In genomic region chr1:224928906-224929305, GRCh38 we compare ENCODE assay signal across 10 cellular contexts. TPM values are rescaled to one million over a fixed set of nuclear protein-coding genes. Genes with fewer than 3 reads are reported as not detected.
DNase-seq lines count a peak whose midpoint lies in the region; ATAC-seq, FAIRE-seq and TF ChIP-seq lines count a peak whose summit lies in the region.
"Had no signal": no experiment of that assay in that cellular context is flagged by ENCODE, and none has a peak within 500 bp of the region (broad histone marks: within the 10 kb centered on the region; RNA-seq: fewer than 3 reads in every experiment).

No MANE protein-coding gene starts in this region.

- DNase-seq in HCT116 (ENCODE audit: low read depth, low spot score) (no peak), astrocyte (ENCODE audit: low read depth) (no peak), HCEC 1CT (no peak), NCI-H345 treated with DMSO at 0.1 percent for 48 hours (lab: John Stamatoyannopoulos, UW; ENCODE audit: unreplicated experiment) (no peak), hepatic stellate cell (ENCODE audit: low spot score) (no peak)
- DNase-seq: activated CD4-positive, alpha-beta T cell treated with anti-CD3 and anti-CD28 coated beads for 48 hours; NCI-H1694 treated with DMSO at 0.1 percent for 48 hours had no signal

- H3K27me3 ChIP-seq in HCT116 (ENCODE audit: insufficient read depth, low read length) (no peaks in the 10 kb centered on the region), astrocyte (ENCODE audit: insufficient read depth, low read length) (no peaks in the 10 kb centered on the region), iPS-15b (ENCODE audit: control insufficient read depth, insufficient read depth, low read length) (peaks cover 3% of the 10 kb centered on the region), rectal smooth muscle tissue (ENCODE audit: control insufficient read depth, insufficient read depth, low read length) (no peaks in the 10 kb centered on the region)

- no peaks in the 10 kb centered on the region for H3K9me2 ChIP-seq in HCT116 (ENCODE audit: insufficient read depth)

- H3K4me2 ChIP-seq in HCT116 (ENCODE audit: low read length) (peak overlapping the region; percentile 93), astrocyte (ENCODE audit: low read length) (peak overlapping the region; percentile 86)

- peak overlapping the region; percentile 50 for H2AFZ ChIP-seq in HCT116 (ENCODE audit: low read depth, low read length, poor library complexity, severe bottlenecking)
- peak overlapping the region; percentile 82 for H2AFZ ChIP-seq in astrocyte (ENCODE audit: low read depth, low read length)

- POLR2A ChIA-PET in HCT116 (lab: Charles Lee) = no interaction called here

- H3K4me3 ChIP-seq in HCT116 (replicated peaks in 1 of 2; ENCODE audit: low read depth in 1 of 2, low read length in 2 of 2) (peak overlapping the region; percentile 68 to 69), astrocyte (ENCODE audit: insufficient read depth, low read depth, low read length) (peak overlapping the region; percentile 65), iPS-15b (ENCODE audit: low read depth, low read length) (peak overlapping the region; percentile 72), rectal smooth muscle tissue (ENCODE audit: low read length) (peak overlapping the region; percentile 65)

- no peaks in the 10 kb centered on the region for H3K4me1 Mint-ChIP-seq in astrocyte (ENCODE audit: low read depth, unreplicated experiment)

- RAD21 ChIA-PET in HCT116 (lab: Charles Lee; ENCODE audit: low non-redundant PET in 1 of 2, low total read pairs in 2 of 2, uncharacterized antibody in 2 of 2, unreplicated experiment in 2 of 2) = no interaction called here

- H3K27ac Mint-ChIP-seq in astrocyte (ENCODE audit: unreplicated experiment) = peak overlapping the region; percentile 75

- H3K36me3 Mint-ChIP-seq in astrocyte (ENCODE audit: low read depth, unreplicated experiment) = peaks cover 7% of the 10 kb centered on the region

- ATAC-seq in HCT116 (no peak), GM18517 (IDR thresholded peaks at IDR 0.05; ENCODE audit: unreplicated experiment) (no peak)

- H3K9ac ChIP-seq in HCT116 (ENCODE audit: low read length) (peak overlapping the region; percentile 74), astrocyte (ENCODE audit: low read length) (peak overlapping the region; percentile 73), iPS-15b (ENCODE audit: low read depth, low read length) (no peak overlapping the region), rectal smooth muscle tissue (ENCODE audit: low read length) (no peak overlapping the region)

- H3K27me3 Mint-ChIP-seq in astrocyte (ENCODE audit: low read depth, unreplicated experiment) = no peaks in the 10 kb centered on the region

- peaks cover 0 to 10% of the 10 kb centered on the region in 2 experiments; a peak in 2 of 4 replicates for H3K4me1 ChIP-seq in HCT116 (ENCODE audit: control insufficient read depth in 1 of 2, insufficient read depth in 2 of 2, low read length in 2 of 2)
- no peaks in the 10 kb centered on the region for H3K4me1 ChIP-seq in astrocyte (ENCODE audit: insufficient read depth, low read length)
- no peaks in the 10 kb centered on the region for H3K4me1 ChIP-seq in iPS-15b (ENCODE audit: control insufficient read depth, insufficient read depth, low read length)
- no peaks in the 10 kb centered on the region for H3K4me1 ChIP-seq in rectal smooth muscle tissue (ENCODE audit: control insufficient read depth, insufficient read depth, low read length)

- TF ChIP-seq POLR2A in HCT116 (IDR thresholded peaks at IDR 0.05; ENCODE audit: borderline replicate concordance, extremely low read depth, insufficient read depth, insufficient read length) = no peak

- H3K27ac ChIP-seq in HCT116 (ENCODE audit: low read depth, low read length) = peak overlapping the region; percentile 88; the same call in 1 of the 2 replicates
- H3K27ac ChIP-seq in astrocyte (ENCODE audit: low read depth, low read length) = no peak overlapping the region
- no peak overlapping the region for H3K27ac ChIP-seq in rectal smooth muscle tissue (ENCODE audit: low read depth, low read length)

- H3K9me3 ChIP-seq in HCT116 (ENCODE audit: control insufficient read depth in 1 of 2, insufficient read depth in 1 of 2, low read depth in 1 of 2, low read length in 2 of 2) = peaks cover 6 to 21% of the 10 kb centered on the region in 2 experiments; a peak in 3 of 4 replicates
- peaks cover 6% of the 10 kb centered on the region for H3K9me3 ChIP-seq in astrocyte (ENCODE audit: insufficient read depth, low read depth, low read length)
- H3K9me3 ChIP-seq in iPS-15b (ENCODE audit: control insufficient read depth, insufficient read depth, low read length) = peaks cover 6% of the 10 kb centered on the region

- H3K9me3 Mint-ChIP-seq in astrocyte (ENCODE audit: unreplicated experiment) = peaks cover 17% of the 10 kb centered on the region

- H3K79me2 ChIP-seq in HCT116 (ENCODE audit: insufficient read depth, low read length) = peaks cover 43% of the 10 kb centered on the region
- H3K79me2 ChIP-seq in astrocyte (ENCODE audit: insufficient read depth, low read length) = peaks cover 23% of the 10 kb centered on the region

- TF ChIP-seq CTCF in HCT116 (IDR thresholded peaks at IDR 0.05 in 2 of 3, conservative IDR thresholded peaks at IDR 0.05 in 1 of 3; ENCODE audit: borderline replicate concordance in 1 of 3, insufficient read depth in 1 of 3, low read depth in 2 of 3, low read length in 2 of 3) (no peak), astrocyte (IDR thresholded peaks at IDR 0.05; ENCODE audit: insufficient read depth, low read depth, low read length) (no peak)

- peak overlapping the region; percentile 89 for H3K4me3 Mint-ChIP-seq in astrocyte (ENCODE audit: unreplicated experiment)

- BruUV-seq in HCT116 (replicated peaks; lab: Mats Ljungman, UMichigan) = TSS peak; percentile 77

- intact Hi-C loops in HCT116 (cut with micrococcal nuclease) = loop anchor here (10.0 kb wide), 1 partner anchor 494 kb away; the partner anchor contains the start of gene WDR26

- H4K20me1 ChIP-seq in HCT116 (ENCODE audit: insufficient read depth) = no peaks in the 10 kb centered on the region
- no peaks in the 10 kb centered on the region for H4K20me1 ChIP-seq in astrocyte (ENCODE audit: insufficient read depth, low read length)

- CTCF ChIA-PET in HCT116 (lab: Charles Lee) = no interaction called here

- 0 out of 4 replicates have a peak, but pooled peaks cover 0 to 7% of the 10 kb centered on the region in 2 experiments for H3K36me3 ChIP-seq in HCT116 (ENCODE audit: control insufficient read depth in 1 of 2, insufficient read depth in 2 of 2, low read length in 2 of 2)
- no peaks in the 10 kb centered on the region for H3K36me3 ChIP-seq in astrocyte (ENCODE audit: insufficient read depth, low read length)
- H3K36me3 ChIP-seq in iPS-15b (ENCODE audit: control insufficient read depth, insufficient read depth, low read length) = no peaks in the 10 kb centered on the region
- H3K36me3 ChIP-seq in rectal smooth muscle tissue (ENCODE audit: control insufficient read depth, insufficient read depth, low read length) = no peaks in the 10 kb centered on the region

- FAIRE-seq in astrocyte (lab: Jason Lieb, UNC) = no peak

- no peak for TF ChIP-seq RAD21 in HCT116 (IDR thresholded peaks at IDR 0.05; ENCODE audit: low read depth)

TF ChIP-seq in HCT116, 20 proteins besides CTCF, POLR2A, EP300 and RAD21:
- TF ChIP-seq SIN3A (IDR thresholded peaks at IDR 0.05; ENCODE audit: low read depth) (no peak), YY1 (IDR thresholded peaks at IDR 0.05; ENCODE audit: extremely low read depth, insufficient replicate concordance, low read depth, low read length) (no peak)

RNA-seq across cellular contexts. Expression of gene DNAH14, which starts 0.6 kb away (rescaled TPM):
- total RNA-seq in HCT116 (2021; ENCODE audit: unreplicated experiment) (33.2 TPM), astrocyte (20.2 and 21.2 TPM in 2 replicates)
- 5.4 and 9.9 TPM in 2 replicates for polyA plus RNA-seq in HCT116 (2012)

Comparison
In these comparisons a context has a peak if more than half of its experiments do, and no peak if none do; other contexts are left out.
1. H3K9ac ChIP-seq: peak in HCT116 (single experiment) and astrocyte (single experiment); none in iPS-15b (single experiment) and rectal smooth muscle tissue (single experiment).
2. Peak in every context shown above with its lines, with median percentiles within 50 percentile points of each other: H3K4me3 ChIP-seq.